In genomic region chr21:33300701-33301631, GRCh38 we compare ENCODE assay signal across 8 cellular contexts. TPM values are rescaled to one million over a fixed set of nuclear protein-coding genes. Genes with fewer than 3 reads are reported as not detected.
DNase-seq lines count a peak whose midpoint lies in the region; ATAC-seq and TF ChIP-seq lines count a peak whose summit lies in the region.

No MANE protein-coding gene starts in this region.

- H3K36me3 Mint-ChIP-seq in activated naive CD4-positive, alpha-beta T cell treated with anti-CD3 and anti-CD28 coated beads for 36 hours (ENCODE audit: low read depth) = no peaks in the 10 kb centered on the region
- peaks cover 3% of the 10 kb centered on the region for H3K36me3 Mint-ChIP-seq in activated CD4-positive, alpha-beta memory T cell treated with anti-CD3 and anti-CD28 coated beads for 36 hours
- H3K36me3 Mint-ChIP-seq in endodermal cell (ENCODE audit: low read depth) = no peaks in the 10 kb centered on the region

- POLR2A ChIA-PET in activated CD4-positive, alpha-beta memory T cell treated with anti-CD3 and anti-CD28 coated beads for 36 hours (lab: Charles Lee) = no interaction called here

- no peak for TF ChIP-seq CTCF in upper lobe of right lung (IDR thresholded peaks at IDR 0.05)
- TF ChIP-seq CTCF in endodermal cell (conservative IDR thresholded peaks at IDR 0.05) = no peak

- H3K4me3 ChIP-seq in upper lobe of right lung (no peak overlapping the region), endodermal cell (ENCODE audit: low read length) (no peak overlapping the region)

- H3K27ac ChIP-seq in upper lobe of right lung (peak overlapping the region; percentile 82), endodermal cell (ENCODE audit: low read depth, low read length) (no peak overlapping the region)

- 87 to 99% methylated on average over 7 to 10 of the region's 10 CpGs for WGBS in endodermal cell (ENCODE audit: insufficient coverage in 1 of 2, insufficient read length in 1 of 2), 2 experiments

- no peaks in the 10 kb centered on the region for H3K27me3 ChIP-seq in upper lobe of right lung
- H3K27me3 ChIP-seq in endodermal cell (ENCODE audit: control insufficient read depth, insufficient read depth, low read length, poor library complexity, severe bottlenecking) = no peaks in the 10 kb centered on the region

- DNase-seq in activated naive CD4-positive, alpha-beta T cell treated with anti-CD3 and anti-CD28 coated beads for 36 hours = no peak
- no peak for DNase-seq in activated naive CD4-positive, alpha-beta T cell treated with Interleukin-2 at 50 U/mL for 16 hours
- no peak for DNase-seq in activated CD4-positive, alpha-beta memory T cell treated with anti-CD3 and anti-CD28 coated beads for 36 hours
- DNase-seq in left colon (peak; percentile 24 to 33), upper lobe of right lung (no peak), endodermal cell (no peak), cortex of kidney (lab: John Stamatoyannopoulos, UW) (no peak)

- H3K4me1 ChIP-seq in upper lobe of right lung (peaks cover 33% of the 10 kb centered on the region), endodermal cell (ENCODE audit: control insufficient read depth, insufficient read depth, low read length) (no peaks in the 10 kb centered on the region)

- peaks cover 49% of the 10 kb centered on the region for H3K4me1 Mint-ChIP-seq in activated naive CD4-positive, alpha-beta T cell treated with anti-CD3 and anti-CD28 coated beads for 36 hours (ENCODE audit: low read depth)
- H3K4me1 Mint-ChIP-seq in activated CD4-positive, alpha-beta memory T cell treated with anti-CD3 and anti-CD28 coated beads for 36 hours (ENCODE audit: low read depth) = peaks cover 50% of the 10 kb centered on the region
- H3K4me1 Mint-ChIP-seq in endodermal cell = peaks cover 8% of the 10 kb centered on the region

- intact Hi-C loops in activated naive CD4-positive, alpha-beta T cell treated with anti-CD3 and anti-CD28 coated beads for 36 hours (cut with micrococcal nuclease) = no loop called here
- intact Hi-C loops in activated CD4-positive, alpha-beta memory T cell treated with anti-CD3 and anti-CD28 coated beads for 36 hours (cut with micrococcal nuclease) = no loop called here
- intact Hi-C loops in left colon (cut with DNase I, micrococcal nuclease) (no loop called here), upper lobe of right lung (cut with DNase I) (no loop called here)

- peak overlapping the region; percentile 2 for H3K27ac Mint-ChIP-seq in activated naive CD4-positive, alpha-beta T cell treated with anti-CD3 and anti-CD28 coated beads for 36 hours
- peak overlapping the region; percentile 26 for H3K27ac Mint-ChIP-seq in activated CD4-positive, alpha-beta memory T cell treated with anti-CD3 and anti-CD28 coated beads for 36 hours
- H3K27ac Mint-ChIP-seq in endodermal cell = no peak overlapping the region

- no peaks in the 10 kb centered on the region for H3K9me3 Mint-ChIP-seq in activated naive CD4-positive, alpha-beta T cell treated with anti-CD3 and anti-CD28 coated beads for 36 hours
- no peaks in the 10 kb centered on the region for H3K9me3 Mint-ChIP-seq in activated CD4-positive, alpha-beta memory T cell treated with anti-CD3 and anti-CD28 coated beads for 36 hours
- no peaks in the 10 kb centered on the region for H3K9me3 Mint-ChIP-seq in endodermal cell

- peak; percentile 69 for ATAC-seq in left colon
- ATAC-seq in upper lobe of right lung = peak; percentile 79
- no peak for ATAC-seq in GM18502 (IDR thresholded peaks at IDR 0.05; ENCODE audit: poor library complexity, unreplicated experiment)

- H3K27me3 Mint-ChIP-seq in activated naive CD4-positive, alpha-beta T cell treated with anti-CD3 and anti-CD28 coated beads for 36 hours (ENCODE audit: low read depth) = no peaks in the 10 kb centered on the region
- no peaks in the 10 kb centered on the region for H3K27me3 Mint-ChIP-seq in activated CD4-positive, alpha-beta memory T cell treated with anti-CD3 and anti-CD28 coated beads for 36 hours
- no peaks in the 10 kb centered on the region for H3K27me3 Mint-ChIP-seq in endodermal cell (ENCODE audit: insufficient read depth)

- H3K4me3 Mint-ChIP-seq in activated naive CD4-positive, alpha-beta T cell treated with anti-CD3 and anti-CD28 coated beads for 36 hours = no peak overlapping the region
- H3K4me3 Mint-ChIP-seq in activated CD4-positive, alpha-beta memory T cell treated with anti-CD3 and anti-CD28 coated beads for 36 hours = no peak overlapping the region
- no peak overlapping the region for H3K4me3 Mint-ChIP-seq in endodermal cell

- CTCF ChIA-PET in activated naive CD4-positive, alpha-beta T cell treated with anti-CD3 and anti-CD28 coated beads for 36 hours (lab: Charles Lee) = interaction anchor here (0.7 to 2.1 kb wide), 5 partner anchors 22 to 190 kb away, joined by 4 to 6 read pairs (median 4); partner anchors contain the start of gene IFNAR1
- CTCF ChIA-PET in activated CD4-positive, alpha-beta memory T cell treated with anti-CD3 and anti-CD28 coated beads for 36 hours (lab: Charles Lee) = interaction anchor here (0.5 to 1.8 kb wide), 5 partner anchors 24 to 104 kb away, joined by 3 to 5 read pairs (median 3); partner anchors contain the start of gene IFNAR1

- no peak overlapping the region for H3K9ac ChIP-seq in endodermal cell (ENCODE audit: extremely low read depth, low read length, poor library complexity, severe bottlenecking)

- H3K36me3 ChIP-seq in upper lobe of right lung = peaks cover 14% of the 10 kb centered on the region
- no peaks in the 10 kb centered on the region for H3K36me3 ChIP-seq in endodermal cell (ENCODE audit: control insufficient read depth, insufficient read depth, low read length)

- H3K9me3 ChIP-seq in upper lobe of right lung = no peaks in the 10 kb centered on the region
- no peaks in the 10 kb centered on the region for H3K9me3 ChIP-seq in endodermal cell (ENCODE audit: control insufficient read depth, low read length)

RNA-seq across cellular contexts. Expression of gene IFNAR1, which starts 23.8 kb away (rescaled TPM):
- total RNA-seq in activated naive CD4-positive, alpha-beta T cell treated with anti-CD3 and anti-CD28 coated beads for 36 hours = 10 to 100 TPM; 20.6 to 24.3 TPM
- 10 to 100 TPM; 28.0 to 32.0 TPM for total RNA-seq in activated CD4-positive, alpha-beta memory T cell treated with anti-CD3 and anti-CD28 coated beads for 36 hours
- 10 to 100 TPM; 37.1 to 50.1 TPM for total RNA-seq in left colon
- 72.1 TPM for total RNA-seq in upper lobe of right lung
- total RNA-seq in endodermal cell = 10 to 100 TPM; 11.7 to 16.9 TPM
- 20.8 TPM for polyA plus RNA-seq in endodermal cell (2013, experiment 1 of 2)
- 18.7 TPM for polyA plus RNA-seq in endodermal cell (2013, experiment 2 of 2)

RNA-seq across cellular contexts. Expression of gene IL10RB, which starts 34.8 kb away (rescaled TPM):
- 10 to 100 TPM; 23.9 TPM for total RNA-seq in activated naive CD4-positive, alpha-beta T cell treated with anti-CD3 and anti-CD28 coated beads for 36 hours
- 10 to 100 TPM; 31.3 to 32.5 TPM for total RNA-seq in activated CD4-positive, alpha-beta memory T cell treated with anti-CD3 and anti-CD28 coated beads for 36 hours
- total RNA-seq in left colon (100 to 1,000 TPM in 1 of 2 donors, 10 to 100 TPM in 1; 79.7 to 103 TPM), upper lobe of right lung (47.1 TPM), endodermal cell (1 to 10 TPM; 4.1 to 5.3 TPM)
- 11.6 TPM for polyA plus RNA-seq in endodermal cell (2013, experiment 1 of 2)
- polyA plus RNA-seq in endodermal cell (2013, experiment 2 of 2) = 8.9 TPM

Comparison
In these comparisons a context has a peak if more than half of its experiments do, and no peak if none do; other contexts are left out.
1. DNase-seq: peak in left colon (2 of 2); none in activated naive CD4-positive, alpha-beta T cell treated with anti-CD3 and anti-CD28 coated beads for 36 hours (single experiment), activated naive CD4-positive, alpha-beta T cell treated with Interleukin-2 at 50 U/mL for 16 hours (single experiment), activated CD4-positive, alpha-beta memory T cell treated with anti-CD3 and anti-CD28 coated beads for 36 hours (single experiment), upper lobe of right lung (single experiment), endodermal cell (single experiment) and cortex of kidney (single experiment).